19 cellular contexts compared by ENCODE assay signal in the genomic region with DNA sequence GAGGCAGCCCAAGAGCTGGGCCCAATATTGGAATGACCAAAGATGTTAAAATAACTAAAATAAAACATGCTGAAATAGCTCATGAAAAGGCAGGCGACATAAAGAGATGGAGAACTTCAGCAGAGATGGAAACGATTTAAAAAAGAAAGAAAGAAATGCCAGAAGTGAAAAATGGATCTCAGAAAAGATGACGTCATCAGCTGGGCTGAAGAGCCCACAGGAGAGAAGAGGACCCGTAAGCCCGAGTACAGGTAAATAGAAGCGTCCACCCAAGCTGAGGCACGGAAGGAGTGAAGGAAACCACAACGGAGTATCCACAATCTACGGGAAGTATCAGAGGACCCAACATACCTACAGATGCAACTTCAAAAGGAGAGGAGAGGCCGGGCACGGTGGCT.
DNase-seq lines count a peak whose midpoint lies in the region; ATAC-seq and TF ChIP-seq lines count a peak whose summit lies in the region.
"Had no signal": no experiment of that assay in that cellular context is flagged by ENCODE, and none has a peak within 500 bp of the region (broad histone marks: within the 10 kb centered on the region; RNA-seq: fewer than 3 reads in every experiment).

No MANE protein-coding gene starts in this region.

- intact Hi-C loops in sigmoid colon (cut with DNase I), result no loop called here
- intact Hi-C loops in left lung (cut with DNase I), result no loop called here
- intact Hi-C loops in dorsolateral prefrontal cortex (cut with DNase I), result no loop called here

- no peak overlapping the region for H3K4me3 ChIP-seq in HUES64 (ENCODE audit: low read length)
- H3K4me3 ChIP-seq in sigmoid colon, result no peak overlapping the region
- H3K4me3 ChIP-seq in left lung, result no peak overlapping the region
- H3K4me3 ChIP-seq in dorsolateral prefrontal cortex, result no peak overlapping the region
- H3K4me3 ChIP-seq: neural progenitor cell, SK-N-MC, spleen, thoracic aorta had no signal

- no peak overlapping the region for H3K4me3 Mint-ChIP-seq in activated naive CD4-positive, alpha-beta T cell treated with anti-CD3 and anti-CD28 coated beads, Interleukin-2, amount 50 U/mL, for 24 hours
- H3K4me3 Mint-ChIP-seq in glutamatergic neuron (ENCODE audit: unreplicated experiment), result peak overlapping the region; percentile 36
- H3K4me3 Mint-ChIP-seq: activated naive CD8-positive, alpha-beta T cell treated with anti-CD3 and anti-CD28 coated beads for 36 hours; neural progenitor cell had no signal

- no peaks in the 10 kb centered on the region for H3K9me3 Mint-ChIP-seq in activated naive CD4-positive, alpha-beta T cell treated with anti-CD3 and anti-CD28 coated beads, Interleukin-2, amount 50 U/mL, for 24 hours
- H3K9me3 Mint-ChIP-seq in glutamatergic neuron (ENCODE audit: unreplicated experiment), result peaks cover 62% of the 10 kb centered on the region
- H3K9me3 Mint-ChIP-seq: neural progenitor cell had no signal

- peak overlapping the region; percentile 79; the same call in 1 of the 2 replicates for H3K27ac ChIP-seq in HUES64 (ENCODE audit: low read depth, low read length)
- peak overlapping the region in 2 of 4 donors; percentile 18 to 81 for H3K27ac ChIP-seq in sigmoid colon
- H3K27ac ChIP-seq in left lung, result no peak overlapping the region
- H3K27ac ChIP-seq in dorsolateral prefrontal cortex, result peak overlapping the region in 18 of 59 donors; percentile 7 to 80 (median 36)
- H3K27ac ChIP-seq: epithelial cell of prostate, neural progenitor cell, SK-N-MC, thoracic aorta had no signal

- H3K27ac Mint-ChIP-seq in activated naive CD4-positive, alpha-beta T cell treated with anti-CD3 and anti-CD28 coated beads, Interleukin-2, amount 50 U/mL, for 24 hours, result peak overlapping the region; percentile 75
- peak overlapping the region; percentile 34 for H3K27ac Mint-ChIP-seq in glutamatergic neuron (ENCODE audit: unreplicated experiment)
- H3K27ac Mint-ChIP-seq: neural progenitor cell had no signal

- TF ChIP-seq CTCF in glutamatergic neuron (IDR thresholded peaks at IDR 0.05; ENCODE audit: partially characterized antibody, unreplicated experiment) (no peak), sigmoid colon (IDR thresholded peaks at IDR 0.05) (no peak), left lung (IDR thresholded peaks at IDR 0.05) (no peak), dorsolateral prefrontal cortex (IDR thresholded peaks at IDR 0.05 in 54 of 56, conservative IDR thresholded peaks at IDR 0.05 in 2 of 56; ENCODE audit: low read depth in 1 of 56, partially characterized antibody in 56 of 56) (no peak)

- DNase-seq in activated naive CD4-positive, alpha-beta T cell treated with anti-CD3 and anti-CD28 coated beads, Interleukin-2, amount 50 U/mL, for 16 hours, result no peak
- DNase-seq in glutamatergic neuron (no peak), sigmoid colon (peak; percentile 22), left lung (no peak), dorsolateral prefrontal cortex (no peak)
- DNase-seq in stimulated activated CD4-positive, alpha-beta T cell treated with anti-CD3 and anti-CD28 coated beads, Interleukin-2, amount 100 ng/mL, for 48 hours, result no peak
- DNase-seq: activated naive CD8-positive, alpha-beta T cell treated with anti-CD3 and anti-CD28 coated beads for 36 hours; Calu3; hypothalamus; NCI-H1105 treated with DMSO at 0.1 percent for 48 hours; NCI-H2081 treated with DMSO at 0.1 percent for 48 hours; NCI-H446 treated with DMSO at 0.1 percent for 48 hours; spleen had no signal

- no peak for TF ChIP-seq EP300 in sigmoid colon (IDR thresholded peaks at IDR 0.05)

- no peaks in the 10 kb centered on the region for H3K27me3 Mint-ChIP-seq in activated naive CD4-positive, alpha-beta T cell treated with anti-CD3 and anti-CD28 coated beads, Interleukin-2, amount 50 U/mL, for 24 hours
- H3K27me3 Mint-ChIP-seq in glutamatergic neuron (ENCODE audit: unreplicated experiment), result peaks cover 23% of the 10 kb centered on the region
- H3K27me3 Mint-ChIP-seq: activated naive CD8-positive, alpha-beta T cell treated with anti-CD3 and anti-CD28 coated beads for 36 hours had no signal

- 91% methylated on average over 11 of the region's 11 CpGs for WGBS in HUES64
- 94 to 96% methylated on average over 11 of the region's 11 CpGs for WGBS in sigmoid colon, 2 donors

- no peak for TF ChIP-seq POLR2A in sigmoid colon (IDR thresholded peaks at IDR 0.05)

- H3K4me1 Mint-ChIP-seq in activated naive CD4-positive, alpha-beta T cell treated with anti-CD3 and anti-CD28 coated beads, Interleukin-2, amount 50 U/mL, for 24 hours, result peaks cover 52% of the 10 kb centered on the region
- peaks cover 86% of the 10 kb centered on the region for H3K4me1 Mint-ChIP-seq in glutamatergic neuron (ENCODE audit: low read depth, unreplicated experiment)

- no peak for ATAC-seq in left lung

- peaks cover 10% of the 10 kb centered on the region for H3K36me3 Mint-ChIP-seq in activated naive CD4-positive, alpha-beta T cell treated with anti-CD3 and anti-CD28 coated beads, Interleukin-2, amount 50 U/mL, for 24 hours
- H3K36me3 Mint-ChIP-seq in glutamatergic neuron (ENCODE audit: unreplicated experiment), result peaks cover 10% of the 10 kb centered on the region

- H3K27me3 ChIP-seq in HUES64 (ENCODE audit: insufficient read depth, low read length), result no peaks in the 10 kb centered on the region
- H3K27me3 ChIP-seq in sigmoid colon, result no peaks in the 10 kb centered on the region
- no peaks in the 10 kb centered on the region for H3K27me3 ChIP-seq in left lung
- H3K27me3 ChIP-seq in dorsolateral prefrontal cortex, result no peaks in the 10 kb centered on the region
- H3K27me3 ChIP-seq: neural progenitor cell, spleen had no signal

- H3K4me1 ChIP-seq in HUES64 (ENCODE audit: insufficient read depth, low read length) (peaks cover 47% of the 10 kb centered on the region), sigmoid colon (peaks cover 0 to 67% (median 62%) of the 10 kb centered on the region in 4 donors), left lung (peaks cover 19 to 35% of the 10 kb centered on the region in 2 donors)

- H3K9me3 ChIP-seq in HUES64 (ENCODE audit: insufficient read depth, low read depth, low read length) (no peaks in the 10 kb centered on the region), sigmoid colon (no peaks in the 10 kb centered on the region), left lung (no peaks in the 10 kb centered on the region)
- H3K9me3 ChIP-seq: spleen, thoracic aorta had no signal

- H3K36me3 ChIP-seq in HUES64 (ENCODE audit: insufficient read depth, low read length) (peaks cover 14% of the 10 kb centered on the region), sigmoid colon (peaks cover 0 to 22% (median 2%) of the 10 kb centered on the region in 4 donors), left lung (no peaks in the 10 kb centered on the region)
- H3K36me3 ChIP-seq: neural progenitor cell had no signal

- no peak overlapping the region for H3K9ac ChIP-seq in HUES64 (ENCODE audit: low read depth, low read length)
- H3K9ac ChIP-seq: neural progenitor cell had no signal
